ENCODE assay signal across 1 cellular context in the genomic region with DNA sequence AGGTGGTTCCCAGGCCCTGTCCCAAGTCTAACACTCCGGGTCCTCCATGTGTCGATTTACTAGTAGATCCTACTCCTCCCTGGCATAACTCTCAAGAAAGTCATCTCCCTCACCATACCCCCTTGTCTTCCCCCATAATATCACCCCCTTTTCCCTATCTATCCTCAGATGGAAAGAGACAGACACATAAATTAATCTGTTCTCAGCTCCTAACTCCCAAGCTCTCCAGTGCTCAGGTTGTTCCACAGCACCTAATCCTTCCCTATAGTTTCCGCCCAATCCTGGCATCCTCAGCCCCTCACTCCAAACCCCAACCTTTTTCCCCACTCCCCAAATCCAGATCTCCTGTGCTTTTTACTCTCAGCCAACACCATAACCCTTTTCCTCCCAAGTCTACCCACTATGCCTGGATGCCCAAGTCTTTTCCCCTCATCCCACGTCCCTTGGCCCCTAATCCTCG.
A peak's percentile ranks its signal among the peaks of the same experiment; 100 is the strongest.
TF ChIP-seq lines count a peak whose summit lies in the region.

No MANE protein-coding gene starts in this region.

TF ChIP-seq in K562, 482 proteins besides CTCF, POLR2A, EP300 and RAD21 (continued from another document and continues in another):
- TF ChIP-seq, protein P1, sequence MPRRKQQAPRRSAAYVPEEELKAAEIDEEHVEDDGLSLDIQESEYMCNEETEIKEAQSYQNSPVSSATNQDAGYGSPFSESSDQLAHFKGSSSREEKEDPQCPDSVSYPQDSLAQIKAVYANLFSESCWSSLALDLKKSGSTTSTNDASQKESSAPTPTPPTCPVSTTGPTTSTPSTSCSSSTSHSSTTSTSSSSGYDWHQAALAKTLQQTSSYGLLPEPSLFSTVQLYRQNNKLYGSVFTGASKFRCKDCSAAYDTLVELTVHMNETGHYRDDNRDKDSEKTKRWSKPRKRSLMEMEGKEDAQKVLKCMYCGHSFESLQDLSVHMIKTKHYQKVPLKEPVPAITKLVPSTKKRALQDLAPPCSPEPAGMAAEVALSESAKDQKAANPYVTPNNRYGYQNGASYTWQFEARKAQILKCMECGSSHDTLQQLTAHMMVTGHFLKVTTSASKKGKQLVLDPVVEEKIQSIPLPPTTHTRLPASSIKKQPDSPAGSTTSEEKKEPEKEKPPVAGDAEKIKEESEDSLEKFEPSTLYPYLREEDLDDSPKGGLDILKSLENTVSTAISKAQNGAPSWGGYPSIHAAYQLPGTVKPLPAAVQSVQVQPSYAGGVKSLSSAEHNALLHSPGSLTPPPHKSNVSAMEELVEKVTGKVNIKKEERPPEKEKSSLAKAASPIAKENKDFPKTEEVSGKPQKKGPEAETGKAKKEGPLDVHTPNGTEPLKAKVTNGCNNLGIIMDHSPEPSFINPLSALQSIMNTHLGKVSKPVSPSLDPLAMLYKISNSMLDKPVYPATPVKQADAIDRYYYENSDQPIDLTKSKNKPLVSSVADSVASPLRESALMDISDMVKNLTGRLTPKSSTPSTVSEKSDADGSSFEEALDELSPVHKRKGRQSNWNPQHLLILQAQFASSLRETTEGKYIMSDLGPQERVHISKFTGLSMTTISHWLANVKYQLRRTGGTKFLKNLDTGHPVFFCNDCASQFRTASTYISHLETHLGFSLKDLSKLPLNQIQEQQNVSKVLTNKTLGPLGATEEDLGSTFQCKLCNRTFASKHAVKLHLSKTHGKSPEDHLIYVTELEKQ (CRISPR knock-in tag; IDR thresholded peaks at IDR 0.05): no peak
- TF ChIP-seq ZKSCAN8 (CRISPR knock-in tag; IDR thresholded peaks at IDR 0.05) (no peak), HDAC6 (IDR thresholded peaks at IDR 0.05; ENCODE audit: low read depth, low read length) (no peak), CAMTA2 (CRISPR knock-in tag; conservative IDR thresholded peaks at IDR 0.05) (no peak), WHSC1 (IDR thresholded peaks at IDR 0.05; ENCODE audit: low read length) (no peak), ZNF778 (CRISPR knock-in tag; IDR thresholded peaks at IDR 0.05) (no peak), ZNF696 (CRISPR knock-in tag; conservative IDR thresholded peaks at IDR 0.05) (no peak), GATAD2A (IDR thresholded peaks at IDR 0.05) (no peak), KDM4B (IDR thresholded peaks at IDR 0.05; ENCODE audit: borderline replicate concordance in 2 of 2, low read depth in 1 of 2) (no peak), U2AF2 (optimal IDR thresholded peaks at IDR 0.05; ENCODE audit: low read depth, low read length) (no peak), CHD4 (IDR thresholded peaks at IDR 0.05; ENCODE audit: insufficient read depth, insufficient replicate concordance, low read depth, low read length, poor library complexity, severe bottlenecking) (no peak), ZNF140 (CRISPR knock-in tag; IDR thresholded peaks at IDR 0.05) (no peak), GTF2E2 (tag; IDR thresholded peaks at IDR 0.05) (peak; percentile 32; the same call in 1 of the 2 replicates), HDAC1 (IDR thresholded peaks at IDR 0.05) (peak in 1 of 2 experiments; percentile 49; a peak in 1 of 4 replicates), RAD51 (IDR thresholded peaks at IDR 0.05; ENCODE audit: borderline replicate concordance, low read depth) (no peak), GABPB2 (CRISPR knock-in tag; conservative IDR thresholded peaks at IDR 0.05) (no peak), ZNF263 (CRISPR knock-in tag; IDR thresholded peaks at IDR 0.05; ENCODE audit: borderline replicate concordance) (no peak), ARHGAP35 (IDR thresholded peaks at IDR 0.05; ENCODE audit: partially characterized antibody) (peak; percentile 17), PURB (CRISPR knock-in tag; IDR thresholded peaks at IDR 0.05; ENCODE audit: low read depth) (no peak), ARNT (IDR thresholded peaks at IDR 0.05) (no peak), SMARCA4 (IDR thresholded peaks at IDR 0.05) (peak; percentile 49; the same call in 1 of the 2 replicates), PHF21A (IDR thresholded peaks at IDR 0.05; ENCODE audit: borderline replicate concordance, low read depth) (no peak), NCOR1 (IDR thresholded peaks at IDR 0.05) (0 out of 2 replicates have a peak, but pooled peaks have one; percentile 35)
- TF ChIP-seq, protein P2, sequence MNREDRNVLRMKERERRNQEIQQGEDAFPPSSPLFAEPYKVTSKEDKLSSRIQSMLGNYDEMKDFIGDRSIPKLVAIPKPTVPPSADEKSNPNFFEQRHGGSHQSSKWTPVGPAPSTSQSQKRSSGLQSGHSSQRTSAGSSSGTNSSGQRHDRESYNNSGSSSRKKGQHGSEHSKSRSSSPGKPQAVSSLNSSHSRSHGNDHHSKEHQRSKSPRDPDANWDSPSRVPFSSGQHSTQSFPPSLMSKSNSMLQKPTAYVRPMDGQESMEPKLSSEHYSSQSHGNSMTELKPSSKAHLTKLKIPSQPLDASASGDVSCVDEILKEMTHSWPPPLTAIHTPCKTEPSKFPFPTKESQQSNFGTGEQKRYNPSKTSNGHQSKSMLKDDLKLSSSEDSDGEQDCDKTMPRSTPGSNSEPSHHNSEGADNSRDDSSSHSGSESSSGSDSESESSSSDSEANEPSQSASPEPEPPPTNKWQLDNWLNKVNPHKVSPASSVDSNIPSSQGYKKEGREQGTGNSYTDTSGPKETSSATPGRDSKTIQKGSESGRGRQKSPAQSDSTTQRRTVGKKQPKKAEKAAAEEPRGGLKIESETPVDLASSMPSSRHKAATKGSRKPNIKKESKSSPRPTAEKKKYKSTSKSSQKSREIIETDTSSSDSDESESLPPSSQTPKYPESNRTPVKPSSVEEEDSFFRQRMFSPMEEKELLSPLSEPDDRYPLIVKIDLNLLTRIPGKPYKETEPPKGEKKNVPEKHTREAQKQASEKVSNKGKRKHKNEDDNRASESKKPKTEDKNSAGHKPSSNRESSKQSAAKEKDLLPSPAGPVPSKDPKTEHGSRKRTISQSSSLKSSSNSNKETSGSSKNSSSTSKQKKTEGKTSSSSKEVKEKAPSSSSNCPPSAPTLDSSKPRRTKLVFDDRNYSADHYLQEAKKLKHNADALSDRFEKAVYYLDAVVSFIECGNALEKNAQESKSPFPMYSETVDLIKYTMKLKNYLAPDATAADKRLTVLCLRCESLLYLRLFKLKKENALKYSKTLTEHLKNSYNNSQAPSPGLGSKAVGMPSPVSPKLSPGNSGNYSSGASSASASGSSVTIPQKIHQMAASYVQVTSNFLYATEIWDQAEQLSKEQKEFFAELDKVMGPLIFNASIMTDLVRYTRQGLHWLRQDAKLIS (CRISPR knock-in tag; IDR thresholded peaks at IDR 0.05): no peak
- TF ChIP-seq, protein P3, sequence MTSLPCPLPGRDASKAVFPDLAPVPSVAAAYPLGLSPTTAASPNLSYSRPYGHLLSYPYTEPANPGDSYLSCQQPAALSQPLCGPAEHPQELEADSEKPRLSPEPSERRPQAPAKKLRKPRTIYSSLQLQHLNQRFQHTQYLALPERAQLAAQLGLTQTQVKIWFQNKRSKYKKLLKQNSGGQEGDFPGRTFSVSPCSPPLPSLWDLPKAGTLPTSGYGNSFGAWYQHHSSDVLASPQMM (CRISPR knock-in tag; IDR thresholded peaks at IDR 0.05): no peak
- TF ChIP-seq, protein P4, sequence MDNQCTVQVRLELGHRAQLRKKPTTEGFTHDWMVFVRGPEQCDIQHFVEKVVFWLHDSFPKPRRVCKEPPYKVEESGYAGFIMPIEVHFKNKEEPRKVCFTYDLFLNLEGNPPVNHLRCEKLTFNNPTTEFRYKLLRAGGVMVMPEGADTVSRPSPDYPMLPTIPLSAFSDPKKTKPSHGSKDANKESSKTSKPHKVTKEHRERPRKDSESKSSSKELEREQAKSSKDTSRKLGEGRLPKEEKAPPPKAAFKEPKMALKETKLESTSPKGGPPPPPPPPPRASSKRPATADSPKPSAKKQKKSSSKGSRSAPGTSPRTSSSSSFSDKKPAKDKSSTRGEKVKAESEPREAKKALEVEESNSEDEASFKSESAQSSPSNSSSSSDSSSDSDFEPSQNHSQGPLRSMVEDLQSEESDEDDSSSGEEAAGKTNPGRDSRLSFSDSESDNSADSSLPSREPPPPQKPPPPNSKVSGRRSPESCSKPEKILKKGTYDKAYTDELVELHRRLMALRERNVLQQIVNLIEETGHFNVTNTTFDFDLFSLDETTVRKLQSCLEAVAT (IDR thresholded peaks at IDR 0.05): peak in 1 of 2 experiments; percentile 64; a peak in 1 of 4 replicates
- TF ChIP-seq, protein P5, sequence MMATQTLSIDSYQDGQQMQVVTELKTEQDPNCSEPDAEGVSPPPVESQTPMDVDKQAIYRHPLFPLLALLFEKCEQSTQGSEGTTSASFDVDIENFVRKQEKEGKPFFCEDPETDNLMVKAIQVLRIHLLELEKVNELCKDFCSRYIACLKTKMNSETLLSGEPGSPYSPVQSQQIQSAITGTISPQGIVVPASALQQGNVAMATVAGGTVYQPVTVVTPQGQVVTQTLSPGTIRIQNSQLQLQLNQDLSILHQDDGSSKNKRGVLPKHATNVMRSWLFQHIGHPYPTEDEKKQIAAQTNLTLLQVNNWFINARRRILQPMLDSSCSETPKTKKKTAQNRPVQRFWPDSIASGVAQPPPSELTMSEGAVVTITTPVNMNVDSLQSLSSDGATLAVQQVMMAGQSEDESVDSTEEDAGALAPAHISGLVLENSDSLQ (IDR thresholded peaks at IDR 0.05): no peak
- TF ChIP-seq, protein P6, sequence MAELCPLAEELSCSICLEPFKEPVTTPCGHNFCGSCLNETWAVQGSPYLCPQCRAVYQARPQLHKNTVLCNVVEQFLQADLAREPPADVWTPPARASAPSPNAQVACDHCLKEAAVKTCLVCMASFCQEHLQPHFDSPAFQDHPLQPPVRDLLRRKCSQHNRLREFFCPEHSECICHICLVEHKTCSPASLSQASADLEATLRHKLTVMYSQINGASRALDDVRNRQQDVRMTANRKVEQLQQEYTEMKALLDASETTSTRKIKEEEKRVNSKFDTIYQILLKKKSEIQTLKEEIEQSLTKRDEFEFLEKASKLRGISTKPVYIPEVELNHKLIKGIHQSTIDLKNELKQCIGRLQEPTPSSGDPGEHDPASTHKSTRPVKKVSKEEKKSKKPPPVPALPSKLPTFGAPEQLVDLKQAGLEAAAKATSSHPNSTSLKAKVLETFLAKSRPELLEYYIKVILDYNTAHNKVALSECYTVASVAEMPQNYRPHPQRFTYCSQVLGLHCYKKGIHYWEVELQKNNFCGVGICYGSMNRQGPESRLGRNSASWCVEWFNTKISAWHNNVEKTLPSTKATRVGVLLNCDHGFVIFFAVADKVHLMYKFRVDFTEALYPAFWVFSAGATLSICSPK (IDR thresholded peaks at IDR 0.05; ENCODE audit: borderline replicate concordance): peak; percentile 67; the same call in 1 of the 2 replicates
- TF ChIP-seq, protein P7, sequence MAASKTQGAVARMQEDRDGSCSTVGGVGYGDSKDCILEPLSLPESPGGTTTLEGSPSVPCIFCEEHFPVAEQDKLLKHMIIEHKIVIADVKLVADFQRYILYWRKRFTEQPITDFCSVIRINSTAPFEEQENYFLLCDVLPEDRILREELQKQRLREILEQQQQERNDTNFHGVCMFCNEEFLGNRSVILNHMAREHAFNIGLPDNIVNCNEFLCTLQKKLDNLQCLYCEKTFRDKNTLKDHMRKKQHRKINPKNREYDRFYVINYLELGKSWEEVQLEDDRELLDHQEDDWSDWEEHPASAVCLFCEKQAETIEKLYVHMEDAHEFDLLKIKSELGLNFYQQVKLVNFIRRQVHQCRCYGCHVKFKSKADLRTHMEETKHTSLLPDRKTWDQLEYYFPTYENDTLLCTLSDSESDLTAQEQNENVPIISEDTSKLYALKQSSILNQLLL (CRISPR knock-in tag; IDR thresholded peaks at IDR 0.05; ENCODE audit: borderline replicate concordance): no peak
- TF ChIP-seq, protein P8, sequence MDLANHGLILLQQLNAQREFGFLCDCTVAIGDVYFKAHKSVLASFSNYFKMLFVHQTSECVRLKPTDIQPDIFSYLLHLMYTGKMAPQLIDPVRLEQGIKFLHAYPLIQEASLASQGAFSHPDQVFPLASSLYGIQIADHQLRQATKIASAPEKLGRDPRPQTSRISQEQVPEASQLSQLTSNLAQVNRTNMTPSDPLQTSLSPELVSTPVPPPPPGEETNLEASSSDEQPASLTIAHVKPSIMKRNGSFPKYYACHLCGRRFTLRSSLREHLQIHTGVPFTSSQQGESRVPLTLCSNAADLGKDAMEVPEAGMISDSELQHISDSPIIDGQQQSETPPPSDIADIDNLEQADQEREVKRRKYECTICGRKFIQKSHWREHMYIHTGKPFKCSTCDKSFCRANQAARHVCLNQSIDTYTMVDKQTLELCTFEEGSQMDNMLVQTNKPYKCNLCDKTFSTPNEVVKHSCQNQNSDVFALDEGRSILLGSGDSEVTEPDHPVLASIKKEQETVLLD (IDR thresholded peaks at IDR 0.05): 0 out of 2 replicates have a peak, but pooled peaks have one; percentile 22
- TF ChIP-seq, protein P9, sequence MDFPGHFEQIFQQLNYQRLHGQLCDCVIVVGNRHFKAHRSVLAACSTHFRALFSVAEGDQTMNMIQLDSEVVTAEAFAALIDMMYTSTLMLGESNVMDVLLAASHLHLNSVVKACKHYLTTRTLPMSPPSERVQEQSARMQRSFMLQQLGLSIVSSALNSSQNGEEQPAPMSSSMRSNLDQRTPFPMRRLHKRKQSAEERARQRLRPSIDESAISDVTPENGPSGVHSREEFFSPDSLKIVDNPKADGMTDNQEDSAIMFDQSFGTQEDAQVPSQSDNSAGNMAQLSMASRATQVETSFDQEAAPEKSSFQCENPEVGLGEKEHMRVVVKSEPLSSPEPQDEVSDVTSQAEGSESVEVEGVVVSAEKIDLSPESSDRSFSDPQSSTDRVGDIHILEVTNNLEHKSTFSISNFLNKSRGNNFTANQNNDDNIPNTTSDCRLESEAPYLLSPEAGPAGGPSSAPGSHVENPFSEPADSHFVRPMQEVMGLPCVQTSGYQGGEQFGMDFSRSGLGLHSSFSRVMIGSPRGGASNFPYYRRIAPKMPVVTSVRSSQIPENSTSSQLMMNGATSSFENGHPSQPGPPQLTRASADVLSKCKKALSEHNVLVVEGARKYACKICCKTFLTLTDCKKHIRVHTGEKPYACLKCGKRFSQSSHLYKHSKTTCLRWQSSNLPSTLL (IDR thresholded peaks at IDR 0.05): peak; percentile 18; the same call in 1 of the 2 replicates
- TF ChIP-seq, protein P10, sequence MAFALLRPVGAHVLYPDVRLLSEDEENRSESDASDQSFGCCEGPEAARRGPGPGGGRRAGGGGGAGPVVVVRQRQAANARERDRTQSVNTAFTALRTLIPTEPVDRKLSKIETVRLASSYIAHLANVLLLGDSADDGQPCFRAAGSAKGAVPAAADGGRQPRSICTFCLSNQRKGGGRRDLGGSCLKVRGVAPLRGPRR (CRISPR knock-in tag; IDR thresholded peaks at IDR 0.05): no peak
- TF ChIP-seq, protein P11, sequence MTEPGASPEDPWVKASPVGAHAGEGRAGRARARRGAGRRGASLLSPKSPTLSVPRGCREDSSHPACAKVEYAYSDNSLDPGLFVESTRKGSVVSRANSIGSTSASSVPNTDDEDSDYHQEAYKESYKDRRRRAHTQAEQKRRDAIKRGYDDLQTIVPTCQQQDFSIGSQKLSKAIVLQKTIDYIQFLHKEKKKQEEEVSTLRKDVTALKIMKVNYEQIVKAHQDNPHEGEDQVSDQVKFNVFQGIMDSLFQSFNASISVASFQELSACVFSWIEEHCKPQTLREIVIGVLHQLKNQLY (CRISPR knock-in tag; conservative IDR thresholded peaks at IDR 0.05): no peak
- TF ChIP-seq, protein P12, sequence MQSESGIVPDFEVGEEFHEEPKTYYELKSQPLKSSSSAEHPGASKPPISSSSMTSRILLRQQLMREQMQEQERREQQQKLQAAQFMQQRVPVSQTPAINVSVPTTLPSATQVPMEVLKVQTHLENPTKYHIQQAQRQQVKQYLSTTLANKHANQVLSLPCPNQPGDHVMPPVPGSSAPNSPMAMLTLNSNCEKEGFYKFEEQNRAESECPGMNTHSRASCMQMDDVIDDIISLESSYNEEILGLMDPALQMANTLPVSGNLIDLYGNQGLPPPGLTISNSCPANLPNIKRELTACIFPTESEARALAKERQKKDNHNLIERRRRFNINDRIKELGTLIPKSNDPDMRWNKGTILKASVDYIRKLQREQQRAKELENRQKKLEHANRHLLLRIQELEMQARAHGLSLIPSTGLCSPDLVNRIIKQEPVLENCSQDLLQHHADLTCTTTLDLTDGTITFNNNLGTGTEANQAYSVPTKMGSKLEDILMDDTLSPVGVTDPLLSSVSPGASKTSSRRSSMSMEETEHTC (IDR thresholded peaks at IDR 0.05): no peak
